Comparison of ENCODE assay signal across 13 cellular contexts in genomic region chr2:208311954-208312353, GRCh38. TPM values are rescaled to one million over a fixed set of nuclear protein-coding genes. Genes with fewer than 3 reads are reported as not detected.
DNase-seq lines count a peak whose midpoint lies in the region; ATAC-seq, FAIRE-seq and TF ChIP-seq lines count a peak whose summit lies in the region.
"Had no signal": no experiment of that assay in that cellular context is flagged by ENCODE, and none has a peak within 500 bp of the region (broad histone marks: within the 10 kb centered on the region; RNA-seq: fewer than 3 reads in every experiment).

No MANE protein-coding gene starts in this region.

- ATAC-seq in CD4-positive, CD25-positive, alpha-beta regulatory T cell (ENCODE audit: low read depth in 2 of 2) = peak in 1 of 2 donors; percentile 28
- ATAC-seq in GM18907 (IDR thresholded peaks at IDR 0.05; ENCODE audit: unreplicated experiment) = peak; percentile 58
- peak; percentile 57 for ATAC-seq in HG02870 (IDR thresholded peaks at IDR 0.05; ENCODE audit: unreplicated experiment)
- ATAC-seq in naive thymus-derived CD4-positive, alpha-beta T cell = no peak

- no peak overlapping the region for H3K27ac ChIP-seq in CD4-positive, CD25-positive, alpha-beta regulatory T cell (ENCODE audit: insufficient read depth, low read length, poor library complexity, severe bottlenecking)
- H3K27ac ChIP-seq in SU-DHL-6 (ENCODE audit: low read depth, low read length) = 0 out of 2 replicates have a peak overlapping the region, but pooled peaks have one; percentile 0
- no peak overlapping the region for H3K27ac ChIP-seq in naive thymus-derived CD4-positive, alpha-beta T cell (ENCODE audit: low read depth, low read length)

- intact Hi-C loops in naive thymus-derived CD4-positive, alpha-beta T cell (cut with micrococcal nuclease) = no loop called here

- H2AFZ ChIP-seq in SU-DHL-6 (ENCODE audit: low read depth, low read length, severe bottlenecking) = no peak overlapping the region

- H3K27ac Mint-ChIP-seq in CD4-positive, CD25-positive, alpha-beta regulatory T cell = peak overlapping the region in 2 of 3 donors; percentile 6 to 38
- H3K27ac Mint-ChIP-seq in naive thymus-derived CD4-positive, alpha-beta T cell = peak overlapping the region in 1 of 9 donors; percentile 53
- H3K27ac Mint-ChIP-seq: activated naive CD4-positive, alpha-beta T cell treated with anti-CD3 and anti-CD28 coated beads, Interleukin-2, amount 10 ng/mL, durations not matched to agents 7 days and 5 days; CD4-positive, alpha-beta T cell had no signal

- H3F3A ChIP-seq in SU-DHL-6 (ENCODE audit: insufficient read depth) = peaks cover 5% of the 10 kb centered on the region; the same call in 1 of the 2 replicates

- POLR2A ChIA-PET in naive thymus-derived CD4-positive, alpha-beta T cell (lab: Charles Lee) = no interaction called here

- H3K9me3 ChIP-seq in CD4-positive, CD25-positive, alpha-beta regulatory T cell (ENCODE audit: control insufficient read depth in 2 of 2, low read length in 2 of 2) = no peaks in the 10 kb centered on the region
- H3K9me3 ChIP-seq in SU-DHL-6 (ENCODE audit: insufficient read depth, low read length) = no peaks in the 10 kb centered on the region
- H3K9me3 ChIP-seq in naive thymus-derived CD4-positive, alpha-beta T cell (ENCODE audit: control insufficient read depth in 2 of 3, low read length in 3 of 3) = no peaks in the 10 kb centered on the region

- H3K9ac ChIP-seq in SU-DHL-6 (ENCODE audit: low read length) = no peak overlapping the region

- H3K27me3 ChIP-seq in CD4-positive, CD25-positive, alpha-beta regulatory T cell (ENCODE audit: control insufficient read depth, insufficient read depth, low read length) = no peaks in the 10 kb centered on the region
- H3K27me3 ChIP-seq in SU-DHL-6 (ENCODE audit: low read length) = no peaks in the 10 kb centered on the region
- no peaks in the 10 kb centered on the region for H3K27me3 ChIP-seq in naive thymus-derived CD4-positive, alpha-beta T cell (ENCODE audit: control insufficient read depth in 2 of 2, insufficient read depth in 2 of 2, low read length in 2 of 2)

- no peak for DNase-seq in CD4-positive, CD25-positive, alpha-beta regulatory T cell
- DNase-seq in HTR-8/SVneo (ENCODE audit: insufficient read length, low spot score) = no peak
- no peak for DNase-seq in naive thymus-derived CD4-positive, alpha-beta T cell
- no peak for DNase-seq in dermis blood vessel endothelial cell
- DNase-seq in activated CD4-positive, alpha-beta T cell treated with anti-CD3 and anti-CD28 coated beads for 4 hours = no peak
- DNase-seq: activated naive CD4-positive, alpha-beta T cell treated with anti-CD3 and anti-CD28 coated beads, Interleukin-2, amount 10 ng/mL, durations not matched to agents 7 days and 5 days; CD4-positive, alpha-beta T cell; foreskin melanocyte; GOT3; NCI-H146 had no signal

- no peak for TF ChIP-seq CTCF in SU-DHL-6 (IDR thresholded peaks at IDR 0.05; ENCODE audit: insufficient read depth, low read length, poor library complexity, severe bottlenecking)

- H3K36me3 Mint-ChIP-seq in CD4-positive, CD25-positive, alpha-beta regulatory T cell = peaks cover 33% of the 10 kb centered on the region
- H3K36me3 Mint-ChIP-seq in naive thymus-derived CD4-positive, alpha-beta T cell = peaks cover 4 to 42% (median 30%) of the 10 kb centered on the region in 5 donors

- H3K4me1 Mint-ChIP-seq in CD4-positive, CD25-positive, alpha-beta regulatory T cell = peaks cover 17 to 25% (median 20%) of the 10 kb centered on the region in 4 donors
- H3K4me1 Mint-ChIP-seq in naive thymus-derived CD4-positive, alpha-beta T cell = peaks cover 0 to 10% (median 4%) of the 10 kb centered on the region in 7 donors
- H3K4me1 Mint-ChIP-seq: activated naive CD4-positive, alpha-beta T cell treated with anti-CD3 and anti-CD28 coated beads, Interleukin-2, amount 10 ng/mL, durations not matched to agents 7 days and 5 days had no signal

- H3K79me2 ChIP-seq in SU-DHL-6 (ENCODE audit: insufficient read depth, low read length) = no peaks in the 10 kb centered on the region

- H3K27me3 Mint-ChIP-seq in CD4-positive, CD25-positive, alpha-beta regulatory T cell = no peaks in the 10 kb centered on the region
- H3K27me3 Mint-ChIP-seq in naive thymus-derived CD4-positive, alpha-beta T cell = no peaks in the 10 kb centered on the region
- H3K27me3 Mint-ChIP-seq: activated naive CD4-positive, alpha-beta T cell treated with anti-CD3 and anti-CD28 coated beads, Interleukin-2, amount 10 ng/mL, durations not matched to agents 7 days and 5 days; CD4-positive, alpha-beta T cell had no signal

- H3K36me3 ChIP-seq in CD4-positive, CD25-positive, alpha-beta regulatory T cell (ENCODE audit: control insufficient read depth, insufficient read depth, low read length) = peaks cover 27% of the 10 kb centered on the region
- H3K36me3 ChIP-seq in SU-DHL-6 (ENCODE audit: low read length) = peaks cover 16% of the 10 kb centered on the region
- peaks cover 0 to 25% (median 5%) of the 10 kb centered on the region in 3 experiments for H3K36me3 ChIP-seq in naive thymus-derived CD4-positive, alpha-beta T cell (ENCODE audit: control insufficient read depth in 2 of 3, insufficient read depth in 3 of 3, low read length in 3 of 3)

- no peak overlapping the region for H3K4me3 ChIP-seq in CD4-positive, CD25-positive, alpha-beta regulatory T cell (ENCODE audit: low read depth, low read length)
- no peak overlapping the region for H3K4me3 ChIP-seq in SU-DHL-6 (ENCODE audit: insufficient read depth, low read length, poor library complexity, severe bottlenecking)
- no peak overlapping the region for H3K4me3 ChIP-seq in naive thymus-derived CD4-positive, alpha-beta T cell (ENCODE audit: low read length)

- H3K4me1 ChIP-seq in CD4-positive, CD25-positive, alpha-beta regulatory T cell (ENCODE audit: control insufficient read depth, insufficient read depth, low read length, poor library complexity, severe bottlenecking) = peaks cover 3% of the 10 kb centered on the region
- H3K4me1 ChIP-seq in naive thymus-derived CD4-positive, alpha-beta T cell (ENCODE audit: control insufficient read depth in 2 of 2, insufficient read depth in 2 of 2, low read length in 2 of 2) = no peaks in the 10 kb centered on the region

- H3K9me3 Mint-ChIP-seq in CD4-positive, CD25-positive, alpha-beta regulatory T cell = peaks cover 0 to 1% (median 0%) of the 10 kb centered on the region in 7 donors
- H3K9me3 Mint-ChIP-seq in naive thymus-derived CD4-positive, alpha-beta T cell = peaks cover 0 to 2% (median 0%) of the 10 kb centered on the region in 11 donors
- H3K9me3 Mint-ChIP-seq: activated naive CD4-positive, alpha-beta T cell treated with anti-CD3 and anti-CD28 coated beads, Interleukin-2, amount 10 ng/mL, durations not matched to agents 7 days and 5 days; CD4-positive, alpha-beta T cell had no signal

- FAIRE-seq in HTR-8/SVneo (lab: Jason Lieb, UNC) = no peak

- H3K4me3 Mint-ChIP-seq in CD4-positive, CD25-positive, alpha-beta regulatory T cell = no peak overlapping the region
- no peak overlapping the region for H3K4me3 Mint-ChIP-seq in naive thymus-derived CD4-positive, alpha-beta T cell
- H3K4me3 Mint-ChIP-seq: activated naive CD4-positive, alpha-beta T cell treated with anti-CD3 and anti-CD28 coated beads, Interleukin-2, amount 10 ng/mL, durations not matched to agents 7 days and 5 days; CD4-positive, alpha-beta T cell had no signal

- CTCF ChIA-PET in naive thymus-derived CD4-positive, alpha-beta T cell (lab: Charles Lee) = interaction anchor here (0.6 kb wide), 1 partner anchor 685 kb away, joined by 4 read pairs; no protein-coding TSS in a partner anchor

- H3K4me2 ChIP-seq in SU-DHL-6 (ENCODE audit: low read depth, low read length, poor library complexity, severe bottlenecking) = peak overlapping the region; percentile 30

- 0 out of 2 replicates have a peak, but pooled peaks cover 3% of the 10 kb centered on the region for H4K20me1 ChIP-seq in SU-DHL-6 (ENCODE audit: low read depth, low read length)

- no peaks in the 10 kb centered on the region for H3K9me2 ChIP-seq in SU-DHL-6 (replicated peaks; ENCODE audit: insufficient read depth, low read length)

RNA-seq across cellular contexts. Expression of gene PIKFYVE, which starts 45.9 kb away (rescaled TPM):
- 43.5 TPM for total RNA-seq in CD4-positive, CD25-positive, alpha-beta regulatory T cell
- polyA plus RNA-seq in CD4-positive, CD25-positive, alpha-beta regulatory T cell = 1 to 10 TPM; 5.2 to 7.6 (median 5.9) TPM
- 10 to 100 TPM; 33.4 to 52.3 (median 39.1) TPM for total RNA-seq in naive thymus-derived CD4-positive, alpha-beta T cell
- polyA plus RNA-seq in naive thymus-derived CD4-positive, alpha-beta T cell = 1 to 10 TPM; 5.9 to 8.4 TPM
- 33.2 and 36.3 TPM in 2 replicates for total RNA-seq in dermis blood vessel endothelial cell

RNA-seq across cellular contexts. Expression of gene IDH1, which starts 57.1 kb away (rescaled TPM):
- 8.8 TPM for total RNA-seq in CD4-positive, CD25-positive, alpha-beta regulatory T cell
- 10 to 100 TPM in 1 of 4 donors, 1 to 10 TPM in 3; 8.1 to 10.4 (median 9.1) TPM for polyA plus RNA-seq in CD4-positive, CD25-positive, alpha-beta regulatory T cell
- 10 to 100 TPM in 4 of 5 experiments, 1 to 10 TPM in 1; 5.0 to 26.4 (median 20.4) TPM for total RNA-seq in naive thymus-derived CD4-positive, alpha-beta T cell
- 1 to 10 TPM; 1.8 to 3.9 TPM for polyA plus RNA-seq in naive thymus-derived CD4-positive, alpha-beta T cell
- total RNA-seq in dermis blood vessel endothelial cell = 107 and 137 TPM in 2 replicates
